14 cellular contexts compared by ENCODE assay signal in the genomic region with DNA sequence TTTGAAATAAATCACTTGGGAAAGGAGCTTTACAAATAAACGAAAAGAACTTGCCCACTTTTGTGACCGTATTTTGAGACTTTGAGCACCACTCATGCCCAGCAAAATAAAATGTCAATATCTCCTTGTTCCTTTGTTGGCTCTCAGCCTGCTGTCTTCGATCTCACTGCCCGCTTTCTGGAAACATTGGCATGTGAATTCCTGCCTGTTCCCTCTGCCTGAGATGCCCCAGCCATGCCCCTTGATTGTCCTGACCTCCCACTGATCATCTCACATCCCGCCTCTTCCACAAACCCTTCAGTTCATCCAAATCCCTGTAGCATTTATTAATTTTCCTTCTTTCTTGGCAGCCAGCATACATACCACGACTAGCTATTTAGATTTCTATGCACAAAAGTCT.
"Had no signal": no experiment of that assay in that cellular context is flagged by ENCODE, and none has a peak within 500 bp of the region (broad histone marks: within the 10 kb centered on the region; RNA-seq: fewer than 3 reads in every experiment).

No MANE protein-coding gene starts in this region.

- DNase-seq: activated CD4-positive, alpha-beta T cell treated with anti-CD3 and anti-CD28 coated beads for 48 hours; activated naive CD4-positive, alpha-beta T cell treated with Interleukin-2 at 50 U/mL for 16 hours; anterior cingulate cortex; effector memory CD4-positive, alpha-beta T cell; gastrocnemius medialis; heart left ventricle; left colon; ovary had no signal

- H3K4me3 Mint-ChIP-seq: dendritic cell treated with granulocyte-macrophage colony-stimulating factor and Interleukin-4, amounts not matched to agents 40 ng/mL and 50 ng/mL, for 4 days; memory B cell; WTC11 had no signal

- H3K27ac ChIP-seq: ovary had no signal

- H3K27me3 Mint-ChIP-seq: dendritic cell treated with granulocyte-macrophage colony-stimulating factor and Interleukin-4, amounts not matched to agents 40 ng/mL and 50 ng/mL, for 4 days; memory B cell had no signal

- H3K4me1 Mint-ChIP-seq: memory B cell had no signal

- H3K4me3 ChIP-seq: gastrocnemius medialis, heart left ventricle, ovary, tibial nerve, vagina had no signal

- H3K36me3 Mint-ChIP-seq: WTC11 had no signal

- ATAC-seq: gastrocnemius medialis, heart left ventricle, left colon, sciatic nerve, WTC11 had no signal

- H3K27ac Mint-ChIP-seq: dendritic cell treated with granulocyte-macrophage colony-stimulating factor and Interleukin-4, amounts not matched to agents 40 ng/mL and 50 ng/mL, for 4 days; memory B cell; WTC11 had no signal

- H3K27me3 ChIP-seq: gastrocnemius medialis, heart left ventricle, ovary, tibial nerve, vagina had no signal

- H3K9me3 ChIP-seq: gastrocnemius medialis, heart left ventricle, ovary, tibial nerve, vagina had no signal

- H3K36me3 ChIP-seq: gastrocnemius medialis, heart left ventricle, ovary, vagina had no signal

- H3K9me3 Mint-ChIP-seq: dendritic cell treated with granulocyte-macrophage colony-stimulating factor and Interleukin-4, amounts not matched to agents 40 ng/mL and 50 ng/mL, for 4 days; memory B cell had no signal

- H3K4me1 ChIP-seq: gastrocnemius medialis had no signal
